In genomic region chr1:93613895-93614294, GRCh38 we compare ENCODE assay signal across 11 cellular contexts.
DNase-seq lines count a peak whose midpoint lies in the region; ATAC-seq and TF ChIP-seq lines count a peak whose summit lies in the region.
"Had no signal": no experiment of that assay in that cellular context is flagged by ENCODE, and none has a peak within 500 bp of the region (broad histone marks: within the 10 kb centered on the region; RNA-seq: fewer than 3 reads in every experiment).

No MANE protein-coding gene starts in this region.

- H3K4me1 Mint-ChIP-seq in dendritic cell treated with granulocyte-macrophage colony-stimulating factor and Interleukin-4, amounts not matched to agents 40 ng/mL and 50 ng/mL, for 4 days (ENCODE audit: low read depth): peaks cover 97% of the 10 kb centered on the region

- no peaks in the 10 kb centered on the region for H3K9me3 Mint-ChIP-seq in dendritic cell treated with granulocyte-macrophage colony-stimulating factor and Interleukin-4, amounts not matched to agents 40 ng/mL and 50 ng/mL, for 4 days

- peaks cover 48% of the 10 kb centered on the region for H3K4me1 ChIP-seq in suprapubic skin

- intact Hi-C loops in dendritic cell treated with granulocyte-macrophage colony-stimulating factor and Interleukin-4, amounts not matched to agents 40 ng/mL and 50 ng/mL, for 4 days (cut with micrococcal nuclease): no loop called here

- no peak for TF ChIP-seq CTCF in suprapubic skin (IDR thresholded peaks at IDR 0.05)

- H3K27ac Mint-ChIP-seq in dendritic cell treated with granulocyte-macrophage colony-stimulating factor and Interleukin-4, amounts not matched to agents 40 ng/mL and 50 ng/mL, for 4 days: peak overlapping the region; percentile 62

- no peaks in the 10 kb centered on the region for H3K27me3 Mint-ChIP-seq in dendritic cell treated with granulocyte-macrophage colony-stimulating factor and Interleukin-4, amounts not matched to agents 40 ng/mL and 50 ng/mL, for 4 days

- peaks cover 33% of the 10 kb centered on the region for H3K36me3 Mint-ChIP-seq in dendritic cell treated with granulocyte-macrophage colony-stimulating factor and Interleukin-4, amounts not matched to agents 40 ng/mL and 50 ng/mL, for 4 days (ENCODE audit: low read depth)

- H3K36me3 ChIP-seq in suprapubic skin: no peaks in the 10 kb centered on the region

- TF ChIP-seq EP300 in suprapubic skin (IDR thresholded peaks at IDR 0.05): no peak

- no peaks in the 10 kb centered on the region for H3K9me3 ChIP-seq in suprapubic skin

- DNase-seq in NCI-H2196 treated with DMSO at 0.1 percent for 48 hours (lab: John Stamatoyannopoulos, UW; ENCODE audit: unreplicated experiment): peak; percentile 37
- peak; percentile 74 for DNase-seq in medulla oblongata (ENCODE audit: extremely low spot score)
- DNase-seq in suprapubic skin (ENCODE audit: low spot score in 2 of 2): no peak
- DNase-seq in glomerular visceral epithelial cell (ENCODE audit: extremely low spot score): no peak
- no peak for DNase-seq in activated CD4-positive, CD25-positive, alpha-beta regulatory T cell (lab: John Stamatoyannopoulos, UW)
- DNase-seq: HCEC 1CT; Karpas-422; stimulated activated CD4-positive, alpha-beta T cell treated with anti-CD3 and anti-CD28 coated beads, Interleukin-2, amount 100 ng/mL, for 48 hours had no signal

- H3K4me3 Mint-ChIP-seq in dendritic cell treated with granulocyte-macrophage colony-stimulating factor and Interleukin-4, amounts not matched to agents 40 ng/mL and 50 ng/mL, for 4 days: no peak overlapping the region

- peak overlapping the region; percentile 44 for H3K27ac ChIP-seq in suprapubic skin

- no peak for TF ChIP-seq POLR2A in suprapubic skin (IDR thresholded peaks at IDR 0.05)

- no peaks in the 10 kb centered on the region for H3K27me3 ChIP-seq in suprapubic skin

- WGBS in suprapubic skin: 62% methylated on average over 11 of the region's 11 CpGs

- no peak for ATAC-seq in GM18858 (IDR thresholded peaks at IDR 0.05; ENCODE audit: unreplicated experiment)
- ATAC-seq in HG02678 (IDR thresholded peaks at IDR 0.05; ENCODE audit: unreplicated experiment): no peak

- H3K4me3 ChIP-seq in suprapubic skin: peak overlapping the region; percentile 35

Comparison
In these comparisons a context has a peak if more than half of its experiments do, and no peak if none do; other contexts are left out.
1. DNase-seq: peak in NCI-H2196 treated with DMSO at 0.1 percent for 48 hours (single experiment) and medulla oblongata (single experiment); none in suprapubic skin (0 of 2), glomerular visceral epithelial cell (single experiment) and activated CD4-positive, CD25-positive, alpha-beta regulatory T cell (0 of 4).